20 cellular contexts compared by ENCODE assay signal in genomic region chr12:27810756-27811155, GRCh38. TPM values are rescaled to one million over a fixed set of nuclear protein-coding genes. Genes with fewer than 3 reads are reported as not detected.
"Had no signal": no experiment of that assay in that cellular context is flagged by ENCODE, and none has a peak within 500 bp of the region (broad histone marks: within the 10 kb centered on the region; RNA-seq: fewer than 3 reads in every experiment).

No MANE protein-coding gene starts in this region.

- H3K36me3 Mint-ChIP-seq: naive thymus-derived CD4-positive, alpha-beta T cell; WTC11 had no signal

- H3K27ac Mint-ChIP-seq: activated CD8-positive, alpha-beta T cell treated with anti-CD3 and anti-CD28 coated beads for 36 hours; WTC11 had no signal

- H3K27me3 ChIP-seq: adrenal gland, colonic mucosa had no signal

- H3K4me3 Mint-ChIP-seq: activated CD8-positive, alpha-beta T cell treated with anti-CD3 and anti-CD28 coated beads for 36 hours; activated T-cell treated with anti-CD3 and anti-CD28 coated beads, Interleukin-2, amount 50 U/mL, for 4 hours; naive thymus-derived CD4-positive, alpha-beta T cell; WTC11 had no signal

- H3K27ac ChIP-seq: adrenal gland, colonic mucosa, neutrophil had no signal

- H3K9me3 ChIP-seq: adrenal gland, colonic mucosa, neutrophil had no signal

- H3K9me3 Mint-ChIP-seq: activated T-cell treated with anti-CD3 and anti-CD28 coated beads, Interleukin-2, amount 50 U/mL, for 4 hours; naive thymus-derived CD4-positive, alpha-beta T cell had no signal

- DNase-seq: activated CD4-positive, alpha-beta T cell treated with anti-CD3 and anti-CD28 coated beads for 48 hours; activated CD8-positive, alpha-beta T cell treated with anti-CD3 and anti-CD28 coated beads for 36 hours; activated effector memory CD4-positive, alpha-beta T cell treated with Interleukin-2 at 50 U/mL for 16 hours; activated naive CD4-positive, alpha-beta T cell treated with anti-CD3 and anti-CD28 coated beads, Interleukin-2, amount 50 U/mL, for 16 hours; activated T-cell treated with anti-CD3 and anti-CD28 coated beads, Interleukin-2, amount 50 U/mL, for 4 hours; adrenal gland; central memory CD4-positive, alpha-beta T cell; colonic mucosa; left colon; naive thymus-derived CD4-positive, alpha-beta T cell; retina; small intestine; stimulated activated CD4-positive, alpha-beta T cell treated with anti-CD3 and anti-CD28 coated beads, Interleukin-4, amount 100 ng/mL, for 24 hours; stimulated activated naive CD4-positive, alpha-beta T cell; trophoblast cell had no signal

- H3K4me1 ChIP-seq: adrenal gland, colonic mucosa had no signal

- H3K36me3 ChIP-seq: adrenal gland, colonic mucosa, neutrophil had no signal

- ATAC-seq: activated CD8-positive, alpha-beta T cell treated with anti-CD3 and anti-CD28 coated beads for 36 hours; activated T-cell treated with anti-CD3 and anti-CD28 coated beads, Interleukin-2, amount 50 U/mL, for 4 hours; esophagus mucosa; left colon; naive thymus-derived CD4-positive, alpha-beta T cell; WTC11 had no signal

- H3K4me3 ChIP-seq: adrenal gland, colonic mucosa, lung had no signal

RNA-seq across cellular contexts. Expression of gene MANSC4, which starts 30.7 kb away (rescaled TPM):
- total RNA-seq: activated CD8-positive, alpha-beta T cell treated with anti-CD3 and anti-CD28 coated beads for 36 hours; activated T-cell treated with anti-CD3 and anti-CD28 coated beads, Interleukin-2, amount 50 U/mL, for 4 hours; adrenal gland; colonic mucosa; esophagus mucosa; left colon; lung; mononuclear cell; WTC11 had no signal
- polyA plus RNA-seq: lung; naive thymus-derived CD4-positive, alpha-beta T cell; small intestine had no signal
